18 cellular contexts compared by ENCODE assay signal in the genomic region with DNA sequence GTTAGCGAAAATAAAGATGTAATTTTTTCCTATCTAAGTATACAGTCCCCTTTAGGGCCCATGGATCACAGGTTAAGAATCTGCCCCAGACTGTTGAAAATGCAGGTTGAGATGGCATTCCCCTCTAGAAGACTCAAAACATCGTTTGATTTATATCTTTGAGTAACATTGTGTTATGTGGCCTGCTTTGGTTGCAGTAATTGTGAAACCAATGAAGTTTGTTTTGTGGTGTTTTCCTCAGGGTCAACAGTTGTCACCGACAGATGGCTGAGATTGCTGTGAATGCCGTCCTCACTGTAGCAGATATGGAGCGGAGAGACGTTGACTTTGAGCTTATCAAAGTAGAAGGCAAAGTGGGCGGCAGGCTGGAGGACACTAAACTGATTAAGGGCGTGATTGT. TPM values are rescaled to one million over a fixed set of nuclear protein-coding genes. Genes with fewer than 3 reads are reported as not detected.
A peak's percentile ranks its signal among the peaks of the same experiment; 100 is the strongest.
DNase-seq lines count a peak whose midpoint lies in the region; ATAC-seq and TF ChIP-seq lines count a peak whose summit lies in the region.
"Had no signal": no experiment of that assay in that cellular context is flagged by ENCODE, and none has a peak within 500 bp of the region (broad histone marks: within the 10 kb centered on the region; RNA-seq: fewer than 3 reads in every experiment).

No MANE protein-coding gene starts in this region.

- H3K4me1 ChIP-seq in endodermal cell (ENCODE audit: control insufficient read depth, insufficient read depth, low read length): peaks cover 17% of the 10 kb centered on the region
- peaks cover 6% of the 10 kb centered on the region for H3K4me1 ChIP-seq in CD8-positive, alpha-beta memory T cell (ENCODE audit: insufficient read depth, low read length)

- intact Hi-C loops in activated naive CD4-positive, alpha-beta T cell treated with anti-CD3 and anti-CD28 coated beads for 36 hours (cut with micrococcal nuclease): loop anchor here (10.0 kb wide), 2 partner anchors 377 to 887 kb away; no protein-coding TSS in a partner anchor

- H3K4me3 Mint-ChIP-seq in activated naive CD4-positive, alpha-beta T cell treated with anti-CD3 and anti-CD28 coated beads for 36 hours: no peak overlapping the region
- no peak overlapping the region for H3K4me3 Mint-ChIP-seq in endodermal cell
- H3K4me3 Mint-ChIP-seq in CD8-positive, alpha-beta memory T cell: no peak overlapping the region

- peaks cover 62% of the 10 kb centered on the region for H3K36me3 Mint-ChIP-seq in activated naive CD4-positive, alpha-beta T cell treated with anti-CD3 and anti-CD28 coated beads for 36 hours (ENCODE audit: low read depth)
- H3K36me3 Mint-ChIP-seq in endodermal cell (ENCODE audit: low read depth): peaks cover 85% of the 10 kb centered on the region
- peaks cover 0 to 92% (median 41%) of the 10 kb centered on the region in 3 donors for H3K36me3 Mint-ChIP-seq in CD8-positive, alpha-beta memory T cell

- CTCF ChIA-PET in activated naive CD4-positive, alpha-beta T cell treated with anti-CD3 and anti-CD28 coated beads for 36 hours (lab: Charles Lee): no interaction called here
- CTCF ChIA-PET in CD8-positive, alpha-beta memory T cell (lab: Charles Lee): no interaction called here

- H3K27ac Mint-ChIP-seq in activated naive CD4-positive, alpha-beta T cell treated with anti-CD3 and anti-CD28 coated beads for 36 hours: peak overlapping the region; percentile 60
- no peak overlapping the region for H3K27ac Mint-ChIP-seq in endodermal cell
- peak overlapping the region in 3 of 8 donors; percentile 9 to 58 (median 12) for H3K27ac Mint-ChIP-seq in CD8-positive, alpha-beta memory T cell

- DNase-seq in NCI-H82 (lab: John Stamatoyannopoulos, UW) (peak; percentile 59), NCI-H82 treated with DMSO at 0.1 percent for 48 hours (lab: John Stamatoyannopoulos, UW; ENCODE audit: unreplicated experiment) (no peak), endodermal cell (no peak)
- DNase-seq in activated naive CD4-positive, alpha-beta T cell treated with anti-CD3 and anti-CD28 coated beads for 36 hours: no peak
- no peak for DNase-seq in activated naive CD4-positive, alpha-beta T cell treated with anti-CD3 and anti-CD28 coated beads, Interleukin-2, amount 50 U/mL, for 16 hours
- DNase-seq in stimulated activated naive CD8-positive, alpha-beta T cell treated with anti-CD3 and anti-CD28 coated beads, Interleukin-15, Interleukin-2, amounts not matched to agents 100 U/mL and 50 U/mL, for 24 hours: no peak
- no peak for DNase-seq in CD8-positive, alpha-beta memory T cell
- DNase-seq: COR-L47, DMS79, Kasumi-1, NCI-H1105 treated with DMSO at 0.1 percent for 48 hours, NCI-H187 treated with DMSO at 0.1 percent for 48 hours, NCI-H2171 had no signal

- H3K9ac ChIP-seq in endodermal cell (ENCODE audit: extremely low read depth, low read length, poor library complexity, severe bottlenecking): peak overlapping the region; percentile 11
- H3K9ac ChIP-seq: BLaER1 treated with 17β-estradiol and CSF1 and Interleukin-3, amounts not matched to agents 10 nM and 100 nM had no signal

- TF ChIP-seq CTCF in endodermal cell (conservative IDR thresholded peaks at IDR 0.05): no peak

- POLR2A ChIA-PET in CD8-positive, alpha-beta memory T cell (lab: Charles Lee): no interaction called here

- H3K27me3 ChIP-seq in endodermal cell (ENCODE audit: control insufficient read depth, insufficient read depth, low read length, poor library complexity, severe bottlenecking): no peaks in the 10 kb centered on the region
- no peaks in the 10 kb centered on the region for H3K27me3 ChIP-seq in CD8-positive, alpha-beta memory T cell (ENCODE audit: insufficient read depth, low read length, poor library complexity, severe bottlenecking)
- H3K27me3 ChIP-seq: BLaER1 treated with 17β-estradiol and CSF1 and Interleukin-3, amounts not matched to agents 10 nM and 100 nM had no signal

- H3K27ac ChIP-seq in endodermal cell (ENCODE audit: low read depth, low read length): no peak overlapping the region
- H3K27ac ChIP-seq in CD8-positive, alpha-beta memory T cell (ENCODE audit: low read depth, low read length): no peak overlapping the region
- H3K27ac ChIP-seq: 22Rv1; BLaER1 treated with 17β-estradiol and CSF1 and Interleukin-3, amounts not matched to agents 10 nM and 100 nM had no signal

- WGBS in endodermal cell (ENCODE audit: insufficient coverage in 1 of 2, insufficient read length in 1 of 2), 2 experiments: 71 to 97% methylated on average over 4 to 8 of the region's 8 CpGs

- no peaks in the 10 kb centered on the region for H3K9me3 Mint-ChIP-seq in activated naive CD4-positive, alpha-beta T cell treated with anti-CD3 and anti-CD28 coated beads for 36 hours
- H3K9me3 Mint-ChIP-seq in endodermal cell: no peaks in the 10 kb centered on the region
- H3K9me3 Mint-ChIP-seq in CD8-positive, alpha-beta memory T cell: no peaks in the 10 kb centered on the region

- no peak overlapping the region for H3K4me3 ChIP-seq in endodermal cell (ENCODE audit: low read length)
- no peak overlapping the region for H3K4me3 ChIP-seq in CD8-positive, alpha-beta memory T cell (ENCODE audit: low read length)
- H3K4me3 ChIP-seq: BLaER1 treated with 17β-estradiol and CSF1 and Interleukin-3, amounts not matched to agents 10 nM and 100 nM; GM12878; HAP-1 had no signal

- peaks cover 96% of the 10 kb centered on the region for H3K36me3 ChIP-seq in endodermal cell (ENCODE audit: control insufficient read depth, insufficient read depth, low read length)
- peaks cover 77% of the 10 kb centered on the region for H3K36me3 ChIP-seq in CD8-positive, alpha-beta memory T cell (ENCODE audit: insufficient read depth, low read length)

- H3K9me3 ChIP-seq in endodermal cell (ENCODE audit: control insufficient read depth, low read length): no peaks in the 10 kb centered on the region
- H3K9me3 ChIP-seq in CD8-positive, alpha-beta memory T cell (ENCODE audit: low read length): no peaks in the 10 kb centered on the region
- H3K9me3 ChIP-seq: BLaER1 treated with 17β-estradiol and CSF1 and Interleukin-3, amounts not matched to agents 10 nM and 100 nM; HAP-1 had no signal

- H3K4me1 Mint-ChIP-seq in activated naive CD4-positive, alpha-beta T cell treated with anti-CD3 and anti-CD28 coated beads for 36 hours (ENCODE audit: low read depth): peaks cover 51% of the 10 kb centered on the region
- H3K4me1 Mint-ChIP-seq in endodermal cell: peaks cover 1% of the 10 kb centered on the region
- peaks cover 24 to 38% (median 33%) of the 10 kb centered on the region in 3 donors for H3K4me1 Mint-ChIP-seq in CD8-positive, alpha-beta memory T cell

- peak; percentile 38 for ATAC-seq in stimulated activated naive CD8-positive, alpha-beta T cell treated with anti-CD3 and anti-CD28 coated beads, Interleukin-15, Interleukin-2, amounts not matched to agents 100 U/mL and 50 U/mL, for 24 hours
- no peak for ATAC-seq in GM18873 (IDR thresholded peaks at IDR 0.05; ENCODE audit: low FRiP score, unreplicated experiment)
- ATAC-seq: GM12878 had no signal

- H3K27me3 Mint-ChIP-seq in activated naive CD4-positive, alpha-beta T cell treated with anti-CD3 and anti-CD28 coated beads for 36 hours (ENCODE audit: low read depth): no peaks in the 10 kb centered on the region
- H3K27me3 Mint-ChIP-seq in endodermal cell (ENCODE audit: insufficient read depth): no peaks in the 10 kb centered on the region
- peaks cover 0 to 1% of the 10 kb centered on the region in 2 donors for H3K27me3 Mint-ChIP-seq in CD8-positive, alpha-beta memory T cell

RNA-seq across cellular contexts. Expression of gene CCT5, which starts 7.8 kb away (rescaled TPM):
- 100 to 1,000 TPM; 414 to 419 TPM for total RNA-seq in activated naive CD4-positive, alpha-beta T cell treated with anti-CD3 and anti-CD28 coated beads for 36 hours
- 100 to 1,000 TPM; 316 to 356 TPM for total RNA-seq in endodermal cell
- polyA plus RNA-seq in endodermal cell (2013, experiment 1 of 2): 335 TPM
- 321 TPM for polyA plus RNA-seq in endodermal cell (2013, experiment 2 of 2)
- 100 to 1,000 TPM; 532 to 537 TPM for total RNA-seq in CD8-positive, alpha-beta memory T cell
- polyA plus RNA-seq in CD8-positive, alpha-beta memory T cell: 228 TPM

RNA-seq across cellular contexts. Expression of gene ATPSCKMT, which starts 8.2 kb away (rescaled TPM):
- total RNA-seq in activated naive CD4-positive, alpha-beta T cell treated with anti-CD3 and anti-CD28 coated beads for 36 hours: 10 to 100 TPM; 17.0 to 21.5 TPM
- total RNA-seq in endodermal cell: 10 to 100 TPM; 19.2 to 27.7 TPM
- polyA plus RNA-seq in endodermal cell (2013, experiment 1 of 2): 14.0 TPM
- polyA plus RNA-seq in endodermal cell (2013, experiment 2 of 2): 14.8 TPM
- 10 to 100 TPM; 30.6 to 32.5 TPM for total RNA-seq in CD8-positive, alpha-beta memory T cell
- polyA plus RNA-seq in CD8-positive, alpha-beta memory T cell: 7.0 TPM

RNA-seq across cellular contexts. Expression of gene CMBL, which starts 49.8 kb away (rescaled TPM):
- total RNA-seq in activated naive CD4-positive, alpha-beta T cell treated with anti-CD3 and anti-CD28 coated beads for 36 hours: 1 to 10 TPM; 2.2 to 3.2 TPM
- 10 to 100 TPM; 10.4 to 20.5 TPM for total RNA-seq in endodermal cell
- 34.9 TPM for polyA plus RNA-seq in endodermal cell (2013, experiment 1 of 2)
- 26.8 TPM for polyA plus RNA-seq in endodermal cell (2013, experiment 2 of 2)
- 1 to 10 TPM; 3.7 to 3.8 TPM for total RNA-seq in CD8-positive, alpha-beta memory T cell
- polyA plus RNA-seq in CD8-positive, alpha-beta memory T cell: 0.97 TPM
